ENCODE assay signal across 8 cellular contexts in the genomic region with DNA sequence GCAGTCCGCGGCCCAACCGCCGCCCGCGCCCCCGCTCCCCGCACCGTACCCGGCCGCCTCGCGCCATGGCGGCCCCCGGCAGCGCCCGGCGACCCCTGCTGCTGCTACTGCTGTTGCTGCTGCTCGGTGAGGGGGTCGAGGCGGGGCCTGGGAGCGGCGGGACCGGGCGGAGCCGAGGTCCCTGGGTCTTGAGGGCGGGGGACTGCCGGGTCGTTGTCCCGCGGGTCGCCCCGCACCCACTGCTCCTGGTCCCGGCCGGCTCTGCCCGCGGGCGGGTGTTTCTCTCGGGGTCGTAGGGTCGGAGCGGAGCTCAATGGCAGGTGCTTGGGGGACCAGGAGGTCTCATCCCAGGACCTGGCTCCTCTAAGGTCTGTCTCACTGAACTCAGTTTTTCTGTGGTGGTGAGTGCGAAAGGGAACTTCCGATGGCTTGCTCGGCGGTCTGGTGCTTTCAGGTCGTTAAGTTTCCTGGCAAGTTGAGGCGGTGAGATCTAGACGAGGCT. TPM values are rescaled to one million over a fixed set of nuclear protein-coding genes. Genes with fewer than 3 reads are reported as not detected.
DNase-seq lines count a peak whose midpoint lies in the region; ATAC-seq and TF ChIP-seq lines count a peak whose summit lies in the region.

No MANE protein-coding gene starts in this region.

- H3K36me3 ChIP-seq in BE2C (no peaks in the 10 kb centered on the region), testis (ENCODE audit: low read depth, missing control alignments) (no peaks in the 10 kb centered on the region)

- intact Hi-C loops in activated CD4-positive, alpha-beta T cell treated with anti-CD3 and anti-CD28 coated beads, Interleukin-2, amount 10 ng/mL, durations not matched to agents 24 days and 14 days (cut with micrococcal nuclease): loop anchor here (1.0 to 10.0 kb wide), 4 partner anchors 89 to 353 kb away; partner anchors contain the start of genes DCUN1D2 and PCID2
- intact Hi-C loops in testis (cut with DNase I; ENCODE audit: low total_unique reads): no loop called here

- H3K4me3 Mint-ChIP-seq in activated CD4-positive, alpha-beta T cell treated with anti-CD3 and anti-CD28 coated beads, Interleukin-2, amount 10 ng/mL, durations not matched to agents 24 days and 14 days: peak overlapping the region; percentile 97
- H3K4me3 Mint-ChIP-seq in neural crest cell: peak overlapping the region; percentile 95

- H3K4me1 ChIP-seq in BE2C (no peaks in the 10 kb centered on the region), testis (peaks cover 8% of the 10 kb centered on the region)

- TF ChIP-seq CTCF in BE2C (IDR thresholded peaks at IDR 0.05; ENCODE audit: low read depth, low read length): no peak
- TF ChIP-seq CTCF in neural crest cell (conservative IDR thresholded peaks at IDR 0.05): no peak
- no peak for TF ChIP-seq CTCF in testis (IDR thresholded peaks at IDR 0.05)

- ATAC-seq in GM19328 (IDR thresholded peaks at IDR 0.05; ENCODE audit: unreplicated experiment): peak; percentile 35
- peak; percentile 28 for ATAC-seq in HG03457 (IDR thresholded peaks at IDR 0.05; ENCODE audit: unreplicated experiment)

- H3K36me3 Mint-ChIP-seq in activated CD4-positive, alpha-beta T cell treated with anti-CD3 and anti-CD28 coated beads, Interleukin-2, amount 10 ng/mL, durations not matched to agents 24 days and 14 days (ENCODE audit: low read depth): peaks cover 8% of the 10 kb centered on the region
- peaks cover 4% of the 10 kb centered on the region for H3K36me3 Mint-ChIP-seq in neural crest cell (ENCODE audit: low read depth)

- peaks cover 26% of the 10 kb centered on the region for H3K27me3 Mint-ChIP-seq in activated CD4-positive, alpha-beta T cell treated with anti-CD3 and anti-CD28 coated beads, Interleukin-2, amount 10 ng/mL, durations not matched to agents 24 days and 14 days
- peaks cover 29% of the 10 kb centered on the region for H3K27me3 Mint-ChIP-seq in neural crest cell (ENCODE audit: low read depth)

- peak overlapping the region; percentile 97 for H3K27ac Mint-ChIP-seq in activated CD4-positive, alpha-beta T cell treated with anti-CD3 and anti-CD28 coated beads, Interleukin-2, amount 10 ng/mL, durations not matched to agents 24 days and 14 days
- peak overlapping the region; percentile 94 for H3K27ac Mint-ChIP-seq in neural crest cell (ENCODE audit: unreplicated experiment)

- H3K27ac ChIP-seq in testis: peak overlapping the region; percentile 37 to 83

- H3K9me3 Mint-ChIP-seq in activated CD4-positive, alpha-beta T cell treated with anti-CD3 and anti-CD28 coated beads, Interleukin-2, amount 10 ng/mL, durations not matched to agents 24 days and 14 days: peaks cover 6% of the 10 kb centered on the region
- no peaks in the 10 kb centered on the region for H3K9me3 Mint-ChIP-seq in neural crest cell

- WGBS in testis, 2 donors: 0% methylated on average over 42 of the region's 49 CpGs; no CpG with 5 or more reads in 1 of the 2 donors

- H3K4me1 Mint-ChIP-seq in activated CD4-positive, alpha-beta T cell treated with anti-CD3 and anti-CD28 coated beads, Interleukin-2, amount 10 ng/mL, durations not matched to agents 24 days and 14 days: peaks cover 22% of the 10 kb centered on the region
- H3K4me1 Mint-ChIP-seq in neural crest cell: peaks cover 23% of the 10 kb centered on the region

- H3K27me3 ChIP-seq in BE2C (peaks cover 11% of the 10 kb centered on the region), testis (no peaks in the 10 kb centered on the region)

- no peak for TF ChIP-seq POLR2A in testis (IDR thresholded peaks at IDR 0.05)

- H3K9me3 ChIP-seq in BE2C (no peaks in the 10 kb centered on the region), testis (no peaks in the 10 kb centered on the region)

- H3K4me3 ChIP-seq in BE2C (ENCODE audit: low read depth, low read length) (peak overlapping the region; percentile 96), testis (peak overlapping the region; percentile 93 to 98)

- DNase-seq in BE2C (peak; percentile 22), neural crest cell (ENCODE audit: low read depth, low spot score) (no peak), testis (peak; percentile 33), MV-4-11 (lab: John Stamatoyannopoulos, UW) (no peak)
- DNase-seq in activated CD4-positive, alpha-beta T cell treated with anti-CD3 and anti-CD28 coated beads, Interleukin-2, amount 10 ng/mL, durations not matched to agents 24 days and 14 days: peak; percentile 87
- DNase-seq in effector CD4-positive, alpha-beta T cell: peak; percentile 39

RNA-seq across cellular contexts. Expression of gene LAMP1, which starts 0.4 kb away (rescaled TPM):
- polyA plus RNA-seq in BE2C (2012; ENCODE audit: insufficient read depth, insufficient read length, low read depth): 138 TPM
- 55.3 and 57.5 TPM in 2 replicates for total RNA-seq in activated CD4-positive, alpha-beta T cell treated with anti-CD3 and anti-CD28 coated beads, Interleukin-2, amount 10 ng/mL, durations not matched to agents 24 days and 14 days
- 104 and 110 TPM in 2 replicates for total RNA-seq in neural crest cell
- total RNA-seq in testis: 100 to 1,000 TPM; 177 to 231 TPM
- polyA plus RNA-seq in testis (ENCODE audit: insufficient read depth, low read depth, low replicate concordance): 254 TPM

Comparison
In these comparisons a context has a peak if more than half of its experiments do, and no peak if none do; other contexts are left out.
1. DNase-seq: peak in BE2C (single experiment), activated CD4-positive, alpha-beta T cell treated with anti-CD3 and anti-CD28 coated beads, Interleukin-2, amount 10 ng/mL, durations not matched to agents 24 days and 14 days (single experiment), effector CD4-positive, alpha-beta T cell (single experiment) and testis (single experiment); none in neural crest cell (single experiment) and MV-4-11 (single experiment).